In genomic region chr13:108877300-108877699, GRCh38 we compare ENCODE assay signal across 22 cellular contexts.
DNase-seq lines count a peak whose midpoint lies in the region; ATAC-seq and TF ChIP-seq lines count a peak whose summit lies in the region.
"Had no signal": no experiment of that assay in that cellular context is flagged by ENCODE, and none has a peak within 500 bp of the region (broad histone marks: within the 10 kb centered on the region; RNA-seq: fewer than 3 reads in every experiment).

No MANE protein-coding gene starts in this region.

- TF ChIP-seq POLR2A in Peyer's patch (IDR thresholded peaks at IDR 0.05) = no peak

- no peak overlapping the region for H3K4me2 ChIP-seq in GM23248 (ENCODE audit: unreplicated experiment)
- no peak overlapping the region for H3K4me2 ChIP-seq in PC-3 (ENCODE audit: low read length)

- H4K20me1 ChIP-seq in GM23248 (ENCODE audit: insufficient read depth) = no peaks in the 10 kb centered on the region
- H4K20me1 ChIP-seq in PC-3 (ENCODE audit: low read length) = no peaks in the 10 kb centered on the region

- CTCF ChIA-PET in PC-3 (lab: Charles Lee) = no interaction called here

- peaks cover 6% of the 10 kb centered on the region for H3K27me3 Mint-ChIP-seq in chondrocyte (ENCODE audit: low read depth)
- H3K27me3 Mint-ChIP-seq: B cell had no signal

- H3K4me1 Mint-ChIP-seq in chondrocyte (ENCODE audit: low read depth) = peaks cover 6% of the 10 kb centered on the region
- H3K4me1 Mint-ChIP-seq: activated naive CD8-positive, alpha-beta T cell treated with anti-CD3 and anti-CD28 coated beads, Interleukin-2, amount 50 U/mL, for 24 hours; B cell had no signal

- no peaks in the 10 kb centered on the region for H3K36me3 Mint-ChIP-seq in chondrocyte (ENCODE audit: low read depth)

- no peaks in the 10 kb centered on the region for H3K4me1 ChIP-seq in GM23248 (ENCODE audit: insufficient read depth)
- no peaks in the 10 kb centered on the region for H3K4me1 ChIP-seq in PC-3 (ENCODE audit: insufficient read depth, low read length)
- H3K4me1 ChIP-seq in Peyer's patch = no peaks in the 10 kb centered on the region
- H3K4me1 ChIP-seq: Caco-2, uterus had no signal

- H3K27me3 ChIP-seq in GM23248 (replicated peaks; ENCODE audit: insufficient read depth) (no peaks in the 10 kb centered on the region), PC-3 (ENCODE audit: low read length) (no peaks in the 10 kb centered on the region), Peyer's patch (no peaks in the 10 kb centered on the region)
- H3K27me3 ChIP-seq: uterus had no signal

- BruUV-seq in PC-3 (replicated peaks; lab: Mats Ljungman, UMichigan) = no TSS peak

- POLR2A ChIA-PET in PC-3 (lab: Charles Lee; ENCODE audit: unreplicated experiment) = no interaction called here

- WGBS in GM23248 (ENCODE audit: low coverage in 1 of 2, low lambda C conversion rate in 2 of 2, missing lambda C conversion rate in 2 of 2), 2 experiments = 15 to 17% methylated on average over 2 of the region's 2 CpGs

- intact Hi-C loops in PC-3 (cut with micrococcal nuclease) = no loop called here

- H3K27ac ChIP-seq in GM23248 = no peak overlapping the region
- no peak overlapping the region for H3K27ac ChIP-seq in PC-3 (ENCODE audit: low read length)
- H3K27ac ChIP-seq in Peyer's patch = no peak overlapping the region
- H3K27ac ChIP-seq: HL-60, skin epidermis, uterus had no signal

- H3K9me3 ChIP-seq in GM23248 (ENCODE audit: low read depth) = no peaks in the 10 kb centered on the region
- H3K9me3 ChIP-seq in PC-3 (ENCODE audit: low read length) = no peaks in the 10 kb centered on the region
- H3K9me3 ChIP-seq in Peyer's patch = no peaks in the 10 kb centered on the region
- H3K9me3 ChIP-seq: Caco-2, uterus had no signal

- H3K79me2 ChIP-seq in GM23248 (ENCODE audit: insufficient read depth) = no peaks in the 10 kb centered on the region
- H3K79me2 ChIP-seq in PC-3 (ENCODE audit: low read length) = no peaks in the 10 kb centered on the region

- H3F3A ChIP-seq in GM23248 (ENCODE audit: insufficient read depth) (no peaks in the 10 kb centered on the region), PC-3 (ENCODE audit: low read length, unreplicated experiment) (no peaks in the 10 kb centered on the region)

- no peak overlapping the region for H3K4me3 Mint-ChIP-seq in chondrocyte (ENCODE audit: unreplicated experiment)
- H3K4me3 Mint-ChIP-seq: activated naive CD8-positive, alpha-beta T cell treated with anti-CD3 and anti-CD28 coated beads, Interleukin-2, amount 50 U/mL, for 24 hours; B cell; T-helper 2 cell treated with Interferon-gamma antibody and Interleukin-4, amounts not matched to agents 5 μg/mL and 100 μg/mL, for 36 hours had no signal

- H2AFZ ChIP-seq in GM23248 (no peak overlapping the region), PC-3 (ENCODE audit: low read length) (no peak overlapping the region)

- H3K9me3 Mint-ChIP-seq in chondrocyte (ENCODE audit: low read depth) = peaks cover 5% of the 10 kb centered on the region
- H3K9me3 Mint-ChIP-seq: activated naive CD8-positive, alpha-beta T cell treated with anti-CD3 and anti-CD28 coated beads, Interleukin-2, amount 50 U/mL, for 24 hours; activated T-helper 2 cell treated with anti-CD3 and anti-CD28 coated beads, Interferon-gamma antibody, Interleukin-2, Interleukin-4, amounts not matched to agents 10 μg/mL and 5 μg/mL and 100 μg/mL, durations not matched to agents 14 hours and 24 hours and 36 hours; T-helper 2 cell treated with Interferon-gamma antibody and Interleukin-4, amounts not matched to agents 5 μg/mL and 100 μg/mL, for 36 hours had no signal

- no peak for TF ChIP-seq CTCF in PC-3 (conservative IDR thresholded peaks at IDR 0.05; ENCODE audit: low read depth, low read length)
- TF ChIP-seq CTCF in chondrocyte (IDR thresholded peaks at IDR 0.05) = no peak
- no peak for TF ChIP-seq CTCF in Peyer's patch (IDR thresholded peaks at IDR 0.05)

- ATAC-seq in PC-3 (peak; percentile 57; the same call in 1 of the 2 replicates), HG03571 (IDR thresholded peaks at IDR 0.05; ENCODE audit: unreplicated experiment) (no peak)
- ATAC-seq: activated CD4-positive, CD25-positive, alpha-beta regulatory T cell treated with anti-CD3 and anti-CD28 coated beads, Interleukin-2, amount 50 U/mL, for 24 hours; activated naive CD8-positive, alpha-beta T cell treated with anti-CD3 and anti-CD28 coated beads, Interleukin-2, amount 50 U/mL, for 24 hours; HCT116 had no signal

- peak overlapping the region; percentile 33 for H3K27ac Mint-ChIP-seq in chondrocyte (ENCODE audit: unreplicated experiment)
- H3K27ac Mint-ChIP-seq: activated naive CD8-positive, alpha-beta T cell treated with anti-CD3 and anti-CD28 coated beads, Interleukin-2, amount 50 U/mL, for 24 hours; activated T-helper 2 cell treated with anti-CD3 and anti-CD28 coated beads, Interferon-gamma antibody, Interleukin-2, Interleukin-4, amounts not matched to agents 10 μg/mL and 5 μg/mL and 100 μg/mL, durations not matched to agents 14 hours and 24 hours and 36 hours; B cell; T-helper 2 cell treated with Interferon-gamma antibody and Interleukin-4, amounts not matched to agents 5 μg/mL and 100 μg/mL, for 36 hours had no signal

- H3K4me3 ChIP-seq in GM23248 (no peak overlapping the region), PC-3 (ENCODE audit: low read length) (no peak overlapping the region), Peyer's patch (no peak overlapping the region)
- H3K4me3 ChIP-seq: skin epidermis, uterus had no signal

- H3K9me2 ChIP-seq in GM23248 (ENCODE audit: insufficient read depth) (no peaks in the 10 kb centered on the region), PC-3 (replicated peaks; ENCODE audit: low read length) (no peaks in the 10 kb centered on the region)

- in situ Hi-C loops in GM23248 (cut with MboI) = no loop called here

- no peak overlapping the region for H3K9ac ChIP-seq in GM23248
- no peak overlapping the region for H3K9ac ChIP-seq in PC-3 (ENCODE audit: low read length)

- H3K36me3 ChIP-seq in GM23248 (ENCODE audit: low read depth) (no peaks in the 10 kb centered on the region), PC-3 (ENCODE audit: low read depth, low read length) (no peaks in the 10 kb centered on the region), Peyer's patch (no peaks in the 10 kb centered on the region)
- H3K36me3 ChIP-seq: uterus had no signal

- peak; percentile 38 for DNase-seq in GM23248
- peak; percentile 51 for DNase-seq in PC-3
- DNase-seq in chondrocyte (ENCODE audit: low spot score) = no peak
- DNase-seq in myocyte (ENCODE audit: low read depth) = peak; percentile 16
- no peak for DNase-seq in NK-92 (lab: John Stamatoyannopoulos, UW; ENCODE audit: unreplicated experiment)
- DNase-seq in Peyer's patch = no peak
- DNase-seq: activated naive CD8-positive, alpha-beta T cell treated with anti-CD3 and anti-CD28 coated beads, Interleukin-2, amount 50 U/mL, for 24 hours; Caco-2; KBM-7; NCI-H1048; NCI-H2081; NCI-H524; stimulated activated CD4-positive, alpha-beta T cell treated with anti-CD3 and anti-CD28 coated beads, Interleukin-2, amount 100 ng/mL, for 48 hours; uterus had no signal

Comparison
In these comparisons a context has a peak if more than half of its experiments do, and no peak if none do; other contexts are left out.
1. DNase-seq: peak in GM23248 (single experiment), PC-3 (single experiment) and myocyte (single experiment); none in chondrocyte (single experiment), NK-92 (single experiment) and Peyer's patch (0 of 3).